In genomic region chr3:54020436-54020835, GRCh38 we compare ENCODE assay signal across 28 cellular contexts.
"Had no signal": no experiment of that assay in that cellular context is flagged by ENCODE, and none has a peak within 500 bp of the region (broad histone marks: within the 10 kb centered on the region; RNA-seq: fewer than 3 reads in every experiment).

No MANE protein-coding gene starts in this region.

- H3K27me3 ChIP-seq: neural progenitor cell, ovary, right lobe of liver, sigmoid colon, stomach, thyroid gland, tibial nerve, upper lobe of left lung, vagina had no signal

- H3K36me3 Mint-ChIP-seq: natural killer cell treated with Interleukin-12 subunit alpha and Interleukin-12 subunit beta and Interleukin-15 and Interleukin-18, amount 100 ng/mL, for 72 hours; neural progenitor cell; stimulated activated effector memory CD8-positive, alpha-beta T cell treated with anti-CD3 and anti-CD28 coated beads, Interleukin-12 subunit alpha, Interleukin-12 subunit beta, amount 100 ng/mL, for 72 hours; stimulated activated naive B cell treated with anti-CD40 and anti-IgM and Interleukin-4, amounts not matched to agents 10 μg/mL and 1 μg/mL and 100 μg/mL, for 72 hours had no signal

- H3K27ac ChIP-seq: neural progenitor cell, ovary, parathyroid adenoma, psoas muscle, right lobe of liver, sigmoid colon, stomach, thoracic aorta, thyroid gland, tibial nerve, upper lobe of left lung, vagina had no signal

- H3K36me3 ChIP-seq: neural progenitor cell, ovary, right lobe of liver, sigmoid colon, stomach, thoracic aorta, thyroid gland, tibial nerve, upper lobe of left lung, vagina had no signal

- H3K4me1 ChIP-seq: neural progenitor cell, parathyroid adenoma, psoas muscle, right lobe of liver, sigmoid colon, stomach, thyroid gland, tibial nerve, upper lobe of left lung, vagina had no signal

- H3K9me3 Mint-ChIP-seq: natural killer cell treated with Interleukin-12 subunit alpha and Interleukin-12 subunit beta and Interleukin-15 and Interleukin-18, amount 100 ng/mL, for 72 hours; neural progenitor cell had no signal

- H3K27ac Mint-ChIP-seq: natural killer cell treated with Interleukin-12 subunit alpha and Interleukin-12 subunit beta and Interleukin-15 and Interleukin-18, amount 100 ng/mL, for 72 hours; nephron progenitor cell; neural progenitor cell; progenitor cell of endocrine pancreas; stimulated activated effector memory CD8-positive, alpha-beta T cell treated with anti-CD3 and anti-CD28 coated beads, Interleukin-12 subunit alpha, Interleukin-12 subunit beta, amount 100 ng/mL, for 72 hours; stimulated activated naive B cell treated with anti-CD40 and anti-IgM and Interleukin-4, amounts not matched to agents 10 μg/mL and 1 μg/mL and 100 μg/mL, for 72 hours; stimulated activated naive CD8-positive, alpha-beta T cell treated with anti-CD3 and anti-CD28 coated beads, Interleukin-15, Interleukin-2, amounts not matched to agents 100 ng/mL and 50 ng/mL, for 24 hours had no signal

- ATAC-seq: natural killer cell treated with Interleukin-12 subunit alpha and Interleukin-12 subunit beta and Interleukin-15 and Interleukin-18, amount 100 ng/mL, for 72 hours; psoas muscle; right cardiac atrium; right lobe of liver; stimulated activated effector memory CD8-positive, alpha-beta T cell treated with anti-CD3 and anti-CD28 coated beads, Interleukin-12 subunit alpha, Interleukin-12 subunit beta, amount 100 ng/mL, for 72 hours; stimulated activated naive B cell treated with anti-CD40 and anti-IgM and Interleukin-4, amounts not matched to agents 10 μg/mL and 1 μg/mL and 100 μg/mL, for 72 hours had no signal

- DNase-seq: nephron progenitor cell; occipital lobe; ovary; posterior cingulate gyrus; psoas muscle; right cardiac atrium; right lobe of liver; sigmoid colon; small intestine; stimulated activated CD4-positive, alpha-beta T cell treated with anti-CD3 and anti-CD28 coated beads, Interleukin-15, amount 100 ng/mL, for 24 hours; stimulated activated CD4-positive, alpha-beta T cell treated with anti-CD3 and anti-CD28 coated beads, Interleukin-2, amount 100 ng/mL, for 24 hours; stimulated activated CD4-positive, alpha-beta T cell treated with anti-CD3 and anti-CD28 coated beads, Interleukin-2, amount 100 ng/mL, for 48 hours; stimulated activated CD4-positive, alpha-beta T cell treated with anti-CD3 and anti-CD28 coated beads, Interleukin-4, amount 100 ng/mL, for 24 hours; stimulated activated naive B cell treated with anti-CD40 and anti-IgM and Interleukin-4, amounts not matched to agents 10 μg/mL and 1 μg/mL and 100 μg/mL, for 72 hours; stimulated activated naive CD4-positive, alpha-beta T cell treated with Interleukin-2 at 50 U/mL for 16 hours; stomach; thyroid gland; trophoblast cell; upper lobe of left lung had no signal

- H3K4me3 ChIP-seq: neural progenitor cell, ovary, psoas muscle, right lobe of liver, sigmoid colon, stomach, thoracic aorta, thyroid gland, tibial nerve, upper lobe of left lung, vagina had no signal

- H3K4me3 Mint-ChIP-seq: natural killer cell treated with Interleukin-12 subunit alpha and Interleukin-12 subunit beta and Interleukin-15 and Interleukin-18, amount 100 ng/mL, for 72 hours; nephron progenitor cell; neural progenitor cell; stimulated activated effector memory CD8-positive, alpha-beta T cell treated with anti-CD3 and anti-CD28 coated beads, Interleukin-12 subunit alpha, Interleukin-12 subunit beta, amount 100 ng/mL, for 72 hours; stimulated activated naive B cell treated with anti-CD40 and anti-IgM and Interleukin-4, amounts not matched to agents 10 μg/mL and 1 μg/mL and 100 μg/mL, for 72 hours; stimulated activated naive CD8-positive, alpha-beta T cell treated with anti-CD3 and anti-CD28 coated beads, Interleukin-15, Interleukin-2, amounts not matched to agents 100 ng/mL and 50 ng/mL, for 24 hours had no signal

- H3K4me1 Mint-ChIP-seq: neural progenitor cell; stimulated activated effector memory CD8-positive, alpha-beta T cell treated with anti-CD3 and anti-CD28 coated beads, Interleukin-12 subunit alpha, Interleukin-12 subunit beta, amount 100 ng/mL, for 72 hours; stimulated activated naive B cell treated with anti-CD40 and anti-IgM and Interleukin-4, amounts not matched to agents 10 μg/mL and 1 μg/mL and 100 μg/mL, for 72 hours had no signal

- H3K9me3 ChIP-seq: psoas muscle, right lobe of liver, thyroid gland, vagina had no signal
